Comparison of ENCODE assay signal across 8 cellular contexts in genomic region chr11:6474806-6475500, GRCh38. TPM values are rescaled to one million over a fixed set of nuclear protein-coding genes. Genes with fewer than 3 reads are reported as not detected.
DNase-seq lines count a peak whose midpoint lies in the region; ATAC-seq and TF ChIP-seq lines count a peak whose summit lies in the region.

No MANE protein-coding gene starts in this region.

- no peak for TF ChIP-seq EP300 in stomach (IDR thresholded peaks at IDR 0.05)

- POLR2A ChIA-PET in activated CD4-positive, alpha-beta T cell treated with anti-CD3 and anti-CD28 coated beads, Interleukin-2, amount 10 ng/mL, durations not matched to agents 7 days and 5 days (lab: Charles Lee): interaction anchor here (0.6 to 0.7 kb wide), 3 partner anchors 11 to 144 kb away, joined by 3 to 4 read pairs (median 3); no protein-coding TSS in a partner anchor
- POLR2A ChIA-PET in activated CD4-positive, alpha-beta memory T cell treated with anti-CD3 and anti-CD28 coated beads for 36 hours (lab: Charles Lee): interaction anchor here (0.8 kb wide), 1 partner anchor 138 kb away, joined by 3 read pairs; the partner anchor contains the start of gene TAF10

- H3K9me3 ChIP-seq in iPS-18a (ENCODE audit: control insufficient read depth, low read depth, low read length) (no peaks in the 10 kb centered on the region), stomach (no peaks in the 10 kb centered on the region)

- peak overlapping the region; percentile 56 for H3K9ac ChIP-seq in iPS-18a (ENCODE audit: low read length)

- H3K27ac ChIP-seq in iPS-18a (ENCODE audit: low read length): peak overlapping the region; percentile 35
- peak overlapping the region; percentile 90 to 97 (median 94) for H3K27ac ChIP-seq in stomach
- H3K27ac ChIP-seq in substantia nigra (ENCODE audit: low read depth, low read length, poor library complexity, severe bottlenecking): no peak overlapping the region

- peaks cover 19% of the 10 kb centered on the region for H3K4me1 ChIP-seq in iPS-18a (ENCODE audit: control insufficient read depth, low read depth, low read length)
- peaks cover 26 to 70% (median 64%) of the 10 kb centered on the region in 4 donors for H3K4me1 ChIP-seq in stomach

- H3K27me3 ChIP-seq in iPS-18a (ENCODE audit: control insufficient read depth, insufficient read depth, low read length) (no peaks in the 10 kb centered on the region), stomach (no peaks in the 10 kb centered on the region)

- H3K9me3 Mint-ChIP-seq in activated CD4-positive, alpha-beta T cell treated with anti-CD3 and anti-CD28 coated beads, Interleukin-2, amount 10 ng/mL, durations not matched to agents 7 days and 5 days: no peaks in the 10 kb centered on the region
- no peaks in the 10 kb centered on the region for H3K9me3 Mint-ChIP-seq in activated CD4-positive, alpha-beta memory T cell treated with anti-CD3 and anti-CD28 coated beads for 36 hours

- 58 to 76% (median 62%) methylated on average over 3 of the region's 3 CpGs for WGBS in stomach, 5 donors

- peak overlapping the region; percentile 74 for H3K4me3 Mint-ChIP-seq in activated CD4-positive, alpha-beta T cell treated with anti-CD3 and anti-CD28 coated beads, Interleukin-2, amount 10 ng/mL, durations not matched to agents 7 days and 5 days
- H3K4me3 Mint-ChIP-seq in activated CD4-positive, alpha-beta memory T cell treated with anti-CD3 and anti-CD28 coated beads for 36 hours: peak overlapping the region; percentile 33

- DNase-seq in activated CD4-positive, alpha-beta T cell treated with anti-CD3 and anti-CD28 coated beads, Interleukin-2, amount 10 ng/mL, durations not matched to agents 7 days and 5 days: no peak
- DNase-seq in activated CD4-positive, alpha-beta T cell treated with anti-CD3 and anti-CD28 coated beads for 4 hours: no peak
- peak; percentile 15 for DNase-seq in activated CD4-positive, alpha-beta memory T cell treated with anti-CD3 and anti-CD28 coated beads for 36 hours
- no peak for DNase-seq in stomach
- no peak for DNase-seq in substantia nigra (lab: John Stamatoyannopoulos, UW)
- DNase-seq in germinal center (ENCODE audit: low spot score): no peak

- CTCF ChIA-PET in activated CD4-positive, alpha-beta T cell treated with anti-CD3 and anti-CD28 coated beads, Interleukin-2, amount 10 ng/mL, durations not matched to agents 7 days and 5 days (lab: Charles Lee): interaction anchor here (0.8 to 1.6 kb wide), 5 partner anchors 9 to 208 kb away, joined by 3 to 5 read pairs (median 4); partner anchors contain the start of gene MRPL17
- CTCF ChIA-PET in activated CD4-positive, alpha-beta memory T cell treated with anti-CD3 and anti-CD28 coated beads for 36 hours (lab: Charles Lee): interaction anchor here (1.0 to 5.5 kb wide), 3 partner anchors 31 to 95 kb away, joined by 3 to 45 read pairs (median 8); no protein-coding TSS in a partner anchor

- H3K27ac Mint-ChIP-seq in activated CD4-positive, alpha-beta T cell treated with anti-CD3 and anti-CD28 coated beads, Interleukin-2, amount 10 ng/mL, durations not matched to agents 7 days and 5 days: no peak overlapping the region
- H3K27ac Mint-ChIP-seq in activated CD4-positive, alpha-beta memory T cell treated with anti-CD3 and anti-CD28 coated beads for 36 hours: no peak overlapping the region

- H3K4me3 ChIP-seq in iPS-18a (ENCODE audit: low read length) (peak overlapping the region; percentile 71), stomach (peak overlapping the region in 2 of 4 donors; percentile 78 to 88)

- no peak for TF ChIP-seq POLR2A in stomach (IDR thresholded peaks at IDR 0.05)

- peaks cover 15% of the 10 kb centered on the region for H3K36me3 Mint-ChIP-seq in activated CD4-positive, alpha-beta T cell treated with anti-CD3 and anti-CD28 coated beads, Interleukin-2, amount 10 ng/mL, durations not matched to agents 7 days and 5 days (ENCODE audit: low read depth)
- H3K36me3 Mint-ChIP-seq in activated CD4-positive, alpha-beta memory T cell treated with anti-CD3 and anti-CD28 coated beads for 36 hours: peaks cover 21% of the 10 kb centered on the region

- H3K36me3 ChIP-seq in iPS-18a (ENCODE audit: control insufficient read depth, low read depth, low read length) (peaks cover 26% of the 10 kb centered on the region), stomach (peaks cover 27 to 33% (median 29%) of the 10 kb centered on the region in 4 donors)

- peaks cover 30% of the 10 kb centered on the region for H3K4me1 Mint-ChIP-seq in activated CD4-positive, alpha-beta T cell treated with anti-CD3 and anti-CD28 coated beads, Interleukin-2, amount 10 ng/mL, durations not matched to agents 7 days and 5 days
- peaks cover 34% of the 10 kb centered on the region for H3K4me1 Mint-ChIP-seq in activated CD4-positive, alpha-beta memory T cell treated with anti-CD3 and anti-CD28 coated beads for 36 hours (ENCODE audit: low read depth)

- intact Hi-C loops in activated CD4-positive, alpha-beta memory T cell treated with anti-CD3 and anti-CD28 coated beads for 36 hours (cut with micrococcal nuclease): loop anchor here (5.0 kb wide), 1 partner anchor 38 kb away; no protein-coding TSS in a partner anchor
- intact Hi-C loops in stomach (cut with DNase I; ENCODE audit: low total_unique reads): no loop called here

- TF ChIP-seq CTCF in stomach (IDR thresholded peaks at IDR 0.05): no peak

- peaks cover 8% of the 10 kb centered on the region for H3K27me3 Mint-ChIP-seq in activated CD4-positive, alpha-beta T cell treated with anti-CD3 and anti-CD28 coated beads, Interleukin-2, amount 10 ng/mL, durations not matched to agents 7 days and 5 days
- no peaks in the 10 kb centered on the region for H3K27me3 Mint-ChIP-seq in activated CD4-positive, alpha-beta memory T cell treated with anti-CD3 and anti-CD28 coated beads for 36 hours

- ATAC-seq in HG02852 (IDR thresholded peaks at IDR 0.05; ENCODE audit: unreplicated experiment): no peak

RNA-seq across cellular contexts. Expression of gene TRIM3, which starts 1.2 kb away (rescaled TPM):
- 1 to 10 TPM; 6.8 to 8.4 TPM for total RNA-seq in activated CD4-positive, alpha-beta T cell treated with anti-CD3 and anti-CD28 coated beads, Interleukin-2, amount 10 ng/mL, durations not matched to agents 7 days and 5 days
- total RNA-seq in activated CD4-positive, alpha-beta memory T cell treated with anti-CD3 and anti-CD28 coated beads for 36 hours: 1 to 10 TPM; 6.4 to 8.0 TPM
- 100 to 1,000 TPM in 1 of 5 donors, 10 to 100 TPM in 4; 10.9 to 474 (median 34.2) TPM for total RNA-seq in stomach
- polyA plus RNA-seq in stomach: 10 to 100 TPM; 12.8 to 50.1 (median 16.7) TPM

RNA-seq across cellular contexts. Expression of gene ARFIP2, which starts 6.2 kb away (rescaled TPM):
- 10 to 100 TPM; 39.0 to 40.6 TPM for total RNA-seq in activated CD4-positive, alpha-beta T cell treated with anti-CD3 and anti-CD28 coated beads, Interleukin-2, amount 10 ng/mL, durations not matched to agents 7 days and 5 days
- 10 to 100 TPM; 35.1 to 37.8 TPM for total RNA-seq in activated CD4-positive, alpha-beta memory T cell treated with anti-CD3 and anti-CD28 coated beads for 36 hours
- total RNA-seq in stomach: 10 to 100 TPM; 44.0 to 91.1 (median 76.4) TPM
- 10 to 100 TPM; 44.8 to 69.7 (median 52.0) TPM for polyA plus RNA-seq in stomach

RNA-seq across cellular contexts. Expression of gene TIMM10B, which starts 6.3 kb away (rescaled TPM):
- total RNA-seq in activated CD4-positive, alpha-beta T cell treated with anti-CD3 and anti-CD28 coated beads, Interleukin-2, amount 10 ng/mL, durations not matched to agents 7 days and 5 days: 10 to 100 TPM; 25.6 to 27.0 TPM
- 10 to 100 TPM; 40.2 to 41.3 TPM for total RNA-seq in activated CD4-positive, alpha-beta memory T cell treated with anti-CD3 and anti-CD28 coated beads for 36 hours
- 100 to 1,000 TPM in 1 of 5 donors, 10 to 100 TPM in 3, 1 to 10 TPM in 1; 9.3 to 103 (median 25.9) TPM for total RNA-seq in stomach
- 10 to 100 TPM; 14.9 to 25.8 (median 25.3) TPM for polyA plus RNA-seq in stomach

RNA-seq across cellular contexts. Expression of gene DNHD1, which starts 22.1 kb away (rescaled TPM):
- 10 to 100 TPM; 15.8 to 18.0 TPM for total RNA-seq in activated CD4-positive, alpha-beta T cell treated with anti-CD3 and anti-CD28 coated beads, Interleukin-2, amount 10 ng/mL, durations not matched to agents 7 days and 5 days
- 10 to 100 TPM; 18.6 to 20.3 TPM for total RNA-seq in activated CD4-positive, alpha-beta memory T cell treated with anti-CD3 and anti-CD28 coated beads for 36 hours
- total RNA-seq in stomach: 10 to 100 TPM; 10.6 to 45.1 (median 24.0) TPM
- polyA plus RNA-seq in stomach: 1 to 10 TPM; 1.8 to 4.8 (median 2.6) TPM

RNA-seq across cellular contexts. Expression of gene HPX, which starts 34.2 kb away (rescaled TPM):
- under 1 TPM in 1 of 2 experiments, not detected in 1; 0.35 TPM for total RNA-seq in activated CD4-positive, alpha-beta T cell treated with anti-CD3 and anti-CD28 coated beads, Interleukin-2, amount 10 ng/mL, durations not matched to agents 7 days and 5 days
- total RNA-seq in activated CD4-positive, alpha-beta memory T cell treated with anti-CD3 and anti-CD28 coated beads for 36 hours: under 1 TPM in 1 of 2 experiments, not detected in 1; 0.56 TPM
- 10 to 100 TPM in 1 of 5 donors, not detected in 4; 27.2 TPM for total RNA-seq in stomach
- 1 to 10 TPM in 2 of 3 donors, under 1 TPM in 1; 0.31 to 2.0 (median 1.5) TPM for polyA plus RNA-seq in stomach
